ENCODE assay signal across 1 cellular context in the genomic region with DNA sequence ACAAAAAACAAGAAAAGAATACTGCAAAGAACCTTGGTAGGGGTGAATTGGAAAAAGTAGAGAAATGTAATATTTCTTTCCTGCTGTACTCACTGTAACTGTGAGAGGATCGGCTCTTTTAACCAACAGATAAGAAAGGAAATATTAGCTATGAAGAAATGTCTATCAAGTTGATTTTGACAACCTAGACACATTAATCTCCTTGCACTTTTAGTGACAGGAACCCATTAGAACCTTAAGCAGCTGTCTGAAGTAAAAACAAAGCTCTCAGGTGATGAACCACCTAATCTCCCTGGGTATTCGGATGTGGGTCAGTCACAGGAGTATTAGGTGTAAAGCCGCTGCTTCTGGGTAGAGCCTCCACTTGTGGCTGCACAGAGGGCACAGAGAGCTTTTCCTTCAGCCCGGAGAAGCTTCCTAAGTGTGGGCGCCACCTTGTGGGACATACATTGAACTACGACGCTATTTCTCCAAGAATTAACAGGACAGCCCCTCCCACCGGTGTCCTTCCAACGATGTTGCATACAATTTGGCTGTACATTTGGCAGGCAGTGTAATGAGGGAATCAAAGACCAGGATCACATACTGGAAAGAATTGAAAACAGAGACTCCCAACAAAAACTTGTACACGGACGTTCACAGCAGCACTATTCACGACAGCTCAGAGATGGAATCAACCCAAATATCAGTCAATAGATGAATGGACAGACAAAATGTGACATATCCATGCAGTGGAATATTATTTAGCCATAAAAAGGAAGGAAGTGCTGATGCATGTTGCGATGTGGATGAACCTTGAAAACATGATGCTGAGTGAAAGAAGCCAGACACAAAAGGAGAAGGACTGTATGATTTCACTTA.
A peak's percentile ranks its signal among the peaks of the same experiment; 100 is the strongest.
TF ChIP-seq lines count a peak whose summit lies in the region.

No MANE protein-coding gene starts in this region.

TF ChIP-seq in K562, 482 proteins besides CTCF, POLR2A, EP300 and RAD21 (continued from another document and continues in another):
- TF ChIP-seq, protein P1, sequence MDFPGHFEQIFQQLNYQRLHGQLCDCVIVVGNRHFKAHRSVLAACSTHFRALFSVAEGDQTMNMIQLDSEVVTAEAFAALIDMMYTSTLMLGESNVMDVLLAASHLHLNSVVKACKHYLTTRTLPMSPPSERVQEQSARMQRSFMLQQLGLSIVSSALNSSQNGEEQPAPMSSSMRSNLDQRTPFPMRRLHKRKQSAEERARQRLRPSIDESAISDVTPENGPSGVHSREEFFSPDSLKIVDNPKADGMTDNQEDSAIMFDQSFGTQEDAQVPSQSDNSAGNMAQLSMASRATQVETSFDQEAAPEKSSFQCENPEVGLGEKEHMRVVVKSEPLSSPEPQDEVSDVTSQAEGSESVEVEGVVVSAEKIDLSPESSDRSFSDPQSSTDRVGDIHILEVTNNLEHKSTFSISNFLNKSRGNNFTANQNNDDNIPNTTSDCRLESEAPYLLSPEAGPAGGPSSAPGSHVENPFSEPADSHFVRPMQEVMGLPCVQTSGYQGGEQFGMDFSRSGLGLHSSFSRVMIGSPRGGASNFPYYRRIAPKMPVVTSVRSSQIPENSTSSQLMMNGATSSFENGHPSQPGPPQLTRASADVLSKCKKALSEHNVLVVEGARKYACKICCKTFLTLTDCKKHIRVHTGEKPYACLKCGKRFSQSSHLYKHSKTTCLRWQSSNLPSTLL (IDR thresholded peaks at IDR 0.05): no peak
- TF ChIP-seq SNRNP70 (optimal IDR thresholded peaks at IDR 0.05; ENCODE audit: low read depth, low read length) (no peak), ZNF212 (CRISPR knock-in tag; IDR thresholded peaks at IDR 0.05) (no peak), CTBP1 (IDR thresholded peaks at IDR 0.05; ENCODE audit: borderline replicate concordance) (0 out of 2 replicates have a peak, but pooled peaks have one; percentile 28), SMAD3 (CRISPR knock-in tag; conservative IDR thresholded peaks at IDR 0.05) (no peak), ZNF830 (CRISPR knock-in tag; IDR thresholded peaks at IDR 0.05) (no peak), ARID2 (IDR thresholded peaks at IDR 0.05) (peak; percentile 76; the same call in 1 of the 2 replicates), MEIS2 (IDR thresholded peaks at IDR 0.05; ENCODE audit: partially characterized antibody) (peak; percentile 64), STAT5A (IDR thresholded peaks at IDR 0.05; ENCODE audit: borderline replicate concordance, low read length) (no peak), MAFK (IDR thresholded peaks at IDR 0.05; ENCODE audit: low read length) (no peak), ZNF444 (CRISPR knock-in tag; IDR thresholded peaks at IDR 0.05) (no peak), TEAD4 (IDR thresholded peaks at IDR 0.05; ENCODE audit: low read length) (no peak), TEAD4 (CRISPR knock-in tag; IDR thresholded peaks at IDR 0.05; ENCODE audit: borderline replicate concordance) (no peak), FUS (optimal IDR thresholded peaks at IDR 0.05; ENCODE audit: low read depth, low read length) (no peak), SREBF2 (CRISPR knock-in tag; IDR thresholded peaks at IDR 0.05) (no peak), CC2D1A (IDR thresholded peaks at IDR 0.05) (peak; percentile 63; the same call in 1 of the 2 replicates)
- TF ChIP-seq, protein P2, sequence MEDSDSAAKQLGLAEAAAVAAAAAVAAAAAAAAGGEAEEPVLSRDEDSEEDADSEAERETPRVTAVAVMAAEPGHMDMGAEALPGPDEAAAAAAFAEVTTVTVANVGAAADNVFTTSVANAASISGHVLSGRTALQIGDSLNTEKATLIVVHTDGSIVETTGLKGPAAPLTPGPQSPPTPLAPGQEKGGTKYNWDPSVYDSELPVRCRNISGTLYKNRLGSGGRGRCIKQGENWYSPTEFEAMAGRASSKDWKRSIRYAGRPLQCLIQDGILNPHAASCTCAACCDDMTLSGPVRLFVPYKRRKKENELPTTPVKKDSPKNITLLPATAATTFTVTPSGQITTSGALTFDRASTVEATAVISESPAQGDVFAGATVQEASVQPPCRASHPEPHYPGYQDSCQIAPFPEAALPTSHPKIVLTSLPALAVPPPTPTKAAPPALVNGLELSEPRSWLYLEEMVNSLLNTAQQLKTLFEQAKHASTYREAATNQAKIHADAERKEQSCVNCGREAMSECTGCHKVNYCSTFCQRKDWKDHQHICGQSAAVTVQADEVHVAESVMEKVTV (CRISPR knock-in tag; IDR thresholded peaks at IDR 0.05): peak; percentile 79
- TF ChIP-seq, protein P3, sequence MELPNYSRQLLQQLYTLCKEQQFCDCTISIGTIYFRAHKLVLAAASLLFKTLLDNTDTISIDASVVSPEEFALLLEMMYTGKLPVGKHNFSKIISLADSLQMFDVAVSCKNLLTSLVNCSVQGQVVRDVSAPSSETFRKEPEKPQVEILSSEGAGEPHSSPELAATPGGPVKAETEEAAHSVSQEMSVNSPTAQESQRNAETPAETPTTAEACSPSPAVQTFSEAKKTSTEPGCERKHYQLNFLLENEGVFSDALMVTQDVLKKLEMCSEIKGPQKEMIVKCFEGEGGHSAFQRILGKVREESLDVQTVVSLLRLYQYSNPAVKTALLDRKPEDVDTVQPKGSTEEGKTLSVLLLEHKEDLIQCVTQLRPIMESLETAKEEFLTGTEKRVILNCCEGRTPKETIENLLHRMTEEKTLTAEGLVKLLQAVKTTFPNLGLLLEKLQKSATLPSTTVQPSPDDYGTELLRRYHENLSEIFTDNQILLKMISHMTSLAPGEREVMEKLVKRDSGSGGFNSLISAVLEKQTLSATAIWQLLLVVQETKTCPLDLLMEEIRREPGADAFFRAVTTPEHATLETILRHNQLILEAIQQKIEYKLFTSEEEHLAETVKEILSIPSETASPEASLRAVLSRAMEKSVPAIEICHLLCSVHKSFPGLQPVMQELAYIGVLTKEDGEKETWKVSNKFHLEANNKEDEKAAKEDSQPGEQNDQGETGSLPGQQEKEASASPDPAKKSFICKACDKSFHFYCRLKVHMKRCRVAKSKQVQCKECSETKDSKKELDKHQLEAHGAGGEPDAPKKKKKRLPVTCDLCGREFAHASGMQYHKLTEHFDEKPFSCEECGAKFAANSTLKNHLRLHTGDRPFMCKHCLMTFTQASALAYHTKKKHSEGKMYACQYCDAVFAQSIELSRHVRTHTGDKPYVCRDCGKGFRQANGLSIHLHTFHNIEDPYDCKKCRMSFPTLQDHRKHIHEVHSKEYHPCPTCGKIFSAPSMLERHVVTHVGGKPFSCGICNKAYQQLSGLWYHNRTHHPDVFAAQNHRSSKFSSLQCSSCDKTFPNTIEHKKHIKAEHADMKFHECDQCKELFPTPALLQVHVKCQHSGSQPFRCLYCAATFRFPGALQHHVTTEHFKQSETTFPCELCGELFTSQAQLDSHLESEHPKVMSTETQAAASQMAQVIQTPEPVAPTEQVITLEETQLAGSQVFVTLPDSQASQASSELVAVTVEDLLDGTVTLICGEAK (IDR thresholded peaks at IDR 0.05): no peak
- TF ChIP-seq, protein P3 (CRISPR knock-in tag; IDR thresholded peaks at IDR 0.05): no peak
- TF ChIP-seq, protein P4, sequence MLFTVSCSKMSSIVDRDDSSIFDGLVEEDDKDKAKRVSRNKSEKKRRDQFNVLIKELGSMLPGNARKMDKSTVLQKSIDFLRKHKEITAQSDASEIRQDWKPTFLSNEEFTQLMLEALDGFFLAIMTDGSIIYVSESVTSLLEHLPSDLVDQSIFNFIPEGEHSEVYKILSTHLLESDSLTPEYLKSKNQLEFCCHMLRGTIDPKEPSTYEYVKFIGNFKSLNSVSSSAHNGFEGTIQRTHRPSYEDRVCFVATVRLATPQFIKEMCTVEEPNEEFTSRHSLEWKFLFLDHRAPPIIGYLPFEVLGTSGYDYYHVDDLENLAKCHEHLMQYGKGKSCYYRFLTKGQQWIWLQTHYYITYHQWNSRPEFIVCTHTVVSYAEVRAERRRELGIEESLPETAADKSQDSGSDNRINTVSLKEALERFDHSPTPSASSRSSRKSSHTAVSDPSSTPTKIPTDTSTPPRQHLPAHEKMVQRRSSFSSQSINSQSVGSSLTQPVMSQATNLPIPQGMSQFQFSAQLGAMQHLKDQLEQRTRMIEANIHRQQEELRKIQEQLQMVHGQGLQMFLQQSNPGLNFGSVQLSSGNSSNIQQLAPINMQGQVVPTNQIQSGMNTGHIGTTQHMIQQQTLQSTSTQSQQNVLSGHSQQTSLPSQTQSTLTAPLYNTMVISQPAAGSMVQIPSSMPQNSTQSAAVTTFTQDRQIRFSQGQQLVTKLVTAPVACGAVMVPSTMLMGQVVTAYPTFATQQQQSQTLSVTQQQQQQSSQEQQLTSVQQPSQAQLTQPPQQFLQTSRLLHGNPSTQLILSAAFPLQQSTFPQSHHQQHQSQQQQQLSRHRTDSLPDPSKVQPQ (CRISPR knock-in tag; IDR thresholded peaks at IDR 0.05; ENCODE audit: borderline replicate concordance): no peak
- TF ChIP-seq, protein P5, sequence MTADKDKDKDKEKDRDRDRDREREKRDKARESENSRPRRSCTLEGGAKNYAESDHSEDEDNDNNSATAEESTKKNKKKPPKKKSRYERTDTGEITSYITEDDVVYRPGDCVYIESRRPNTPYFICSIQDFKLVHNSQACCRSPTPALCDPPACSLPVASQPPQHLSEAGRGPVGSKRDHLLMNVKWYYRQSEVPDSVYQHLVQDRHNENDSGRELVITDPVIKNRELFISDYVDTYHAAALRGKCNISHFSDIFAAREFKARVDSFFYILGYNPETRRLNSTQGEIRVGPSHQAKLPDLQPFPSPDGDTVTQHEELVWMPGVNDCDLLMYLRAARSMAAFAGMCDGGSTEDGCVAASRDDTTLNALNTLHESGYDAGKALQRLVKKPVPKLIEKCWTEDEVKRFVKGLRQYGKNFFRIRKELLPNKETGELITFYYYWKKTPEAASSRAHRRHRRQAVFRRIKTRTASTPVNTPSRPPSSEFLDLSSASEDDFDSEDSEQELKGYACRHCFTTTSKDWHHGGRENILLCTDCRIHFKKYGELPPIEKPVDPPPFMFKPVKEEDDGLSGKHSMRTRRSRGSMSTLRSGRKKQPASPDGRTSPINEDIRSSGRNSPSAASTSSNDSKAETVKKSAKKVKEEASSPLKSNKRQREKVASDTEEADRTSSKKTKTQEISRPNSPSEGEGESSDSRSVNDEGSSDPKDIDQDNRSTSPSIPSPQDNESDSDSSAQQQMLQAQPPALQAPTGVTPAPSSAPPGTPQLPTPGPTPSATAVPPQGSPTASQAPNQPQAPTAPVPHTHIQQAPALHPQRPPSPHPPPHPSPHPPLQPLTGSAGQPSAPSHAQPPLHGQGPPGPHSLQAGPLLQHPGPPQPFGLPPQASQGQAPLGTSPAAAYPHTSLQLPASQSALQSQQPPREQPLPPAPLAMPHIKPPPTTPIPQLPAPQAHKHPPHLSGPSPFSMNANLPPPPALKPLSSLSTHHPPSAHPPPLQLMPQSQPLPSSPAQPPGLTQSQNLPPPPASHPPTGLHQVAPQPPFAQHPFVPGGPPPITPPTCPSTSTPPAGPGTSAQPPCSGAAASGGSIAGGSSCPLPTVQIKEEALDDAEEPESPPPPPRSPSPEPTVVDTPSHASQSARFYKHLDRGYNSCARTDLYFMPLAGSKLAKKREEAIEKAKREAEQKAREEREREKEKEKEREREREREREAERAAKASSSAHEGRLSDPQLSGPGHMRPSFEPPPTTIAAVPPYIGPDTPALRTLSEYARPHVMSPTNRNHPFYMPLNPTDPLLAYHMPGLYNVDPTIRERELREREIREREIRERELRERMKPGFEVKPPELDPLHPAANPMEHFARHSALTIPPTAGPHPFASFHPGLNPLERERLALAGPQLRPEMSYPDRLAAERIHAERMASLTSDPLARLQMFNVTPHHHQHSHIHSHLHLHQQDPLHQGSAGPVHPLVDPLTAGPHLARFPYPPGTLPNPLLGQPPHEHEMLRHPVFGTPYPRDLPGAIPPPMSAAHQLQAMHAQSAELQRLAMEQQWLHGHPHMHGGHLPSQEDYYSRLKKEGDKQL (CRISPR knock-in tag; IDR thresholded peaks at IDR 0.05; ENCODE audit: borderline replicate concordance): no peak
- TF ChIP-seq, protein P6, sequence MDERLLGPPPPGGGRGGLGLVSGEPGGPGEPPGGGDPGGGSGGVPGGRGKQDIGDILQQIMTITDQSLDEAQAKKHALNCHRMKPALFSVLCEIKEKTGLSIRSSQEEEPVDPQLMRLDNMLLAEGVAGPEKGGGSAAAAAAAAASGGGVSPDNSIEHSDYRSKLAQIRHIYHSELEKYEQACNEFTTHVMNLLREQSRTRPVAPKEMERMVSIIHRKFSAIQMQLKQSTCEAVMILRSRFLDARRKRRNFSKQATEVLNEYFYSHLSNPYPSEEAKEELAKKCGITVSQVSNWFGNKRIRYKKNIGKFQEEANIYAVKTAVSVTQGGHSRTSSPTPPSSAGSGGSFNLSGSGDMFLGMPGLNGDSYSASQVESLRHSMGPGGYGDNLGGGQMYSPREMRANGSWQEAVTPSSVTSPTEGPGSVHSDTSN (CRISPR knock-in tag; IDR thresholded peaks at IDR 0.05; ENCODE audit: low read depth): no peak
- TF ChIP-seq, protein P6 (tag; conservative IDR thresholded peaks at IDR 0.05; ENCODE audit: low read depth): 0 out of 2 replicates have a peak, but pooled peaks have one; percentile 18
